15 cellular contexts compared by ENCODE assay signal in the genomic region with DNA sequence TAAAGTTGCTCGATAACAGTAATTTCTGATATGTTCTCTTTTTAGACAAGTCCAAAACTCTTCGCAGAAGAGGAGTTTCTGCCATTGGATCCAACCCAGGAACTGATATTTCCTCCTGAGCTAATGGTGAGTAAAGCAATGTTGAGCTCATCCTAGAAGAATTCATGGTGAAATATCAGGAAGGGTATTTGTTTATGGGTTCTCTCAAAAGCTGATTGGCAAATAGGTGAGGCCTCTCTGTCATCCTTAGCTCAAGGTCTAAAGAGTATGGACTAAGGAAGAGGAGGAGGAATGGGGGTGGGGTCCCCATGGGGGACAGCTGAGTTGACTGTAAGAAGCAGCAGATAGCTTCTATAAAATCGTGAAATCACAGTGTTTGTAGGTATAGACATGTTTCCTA. TPM values are rescaled to one million over a fixed set of nuclear protein-coding genes. Genes with fewer than 3 reads are reported as not detected.
A peak's percentile ranks its signal among the peaks of the same experiment; 100 is the strongest.
DNase-seq lines count a peak whose midpoint lies in the region; ATAC-seq and TF ChIP-seq lines count a peak whose summit lies in the region.
"Had no signal": no experiment of that assay in that cellular context is flagged by ENCODE, and none has a peak within 500 bp of the region (broad histone marks: within the 10 kb centered on the region; RNA-seq: fewer than 3 reads in every experiment).

No MANE protein-coding gene starts in this region.

- peak overlapping the region in 1 of 2 donors; percentile 55 for H3K4me3 Mint-ChIP-seq in CD14-positive monocyte
- H3K4me3 Mint-ChIP-seq: brain had no signal

- no peaks in the 10 kb centered on the region for H3K79me2 ChIP-seq in PC-9 (ENCODE audit: low read depth)

- peaks cover 9% of the 10 kb centered on the region for H3K9me3 ChIP-seq in PC-9 (ENCODE audit: insufficient read depth, low read depth)
- H3K9me3 ChIP-seq in esophagus squamous epithelium, result no peaks in the 10 kb centered on the region

- no peak for TF ChIP-seq POLR2A in esophagus squamous epithelium (IDR thresholded peaks at IDR 0.05)

- intact Hi-C loops in PC-9 (cut with micrococcal nuclease; ENCODE audit: unreplicated experiment) (no loop called here), left colon (cut with DNase I, micrococcal nuclease) (no loop called here), esophagus squamous epithelium (cut with DNase I) (no loop called here), CD14-positive monocyte (cut with micrococcal nuclease) (no loop called here)

- peak; percentile 27 for ATAC-seq in left colon
- ATAC-seq in GM21526 (IDR thresholded peaks at IDR 0.05; ENCODE audit: low FRiP score, unreplicated experiment), result no peak
- ATAC-seq: activated CD4-positive, CD25-positive, alpha-beta regulatory T cell treated with anti-CD3 and anti-CD28 coated beads, Interleukin-2, amount 50 U/mL, for 24 hours; stimulated activated naive CD8-positive, alpha-beta T cell treated with anti-CD3 and anti-CD28 coated beads, Interleukin-15, Interleukin-2, amounts not matched to agents 100 U/mL and 50 U/mL, for 24 hours had no signal

- peaks cover 33% of the 10 kb centered on the region for H3F3A ChIP-seq in PC-9 (ENCODE audit: insufficient read depth, low read depth)

- peaks cover 0 to 2% of the 10 kb centered on the region in 2 donors for H3K36me3 Mint-ChIP-seq in CD14-positive monocyte
- H3K36me3 Mint-ChIP-seq: brain had no signal

- H3K4me1 Mint-ChIP-seq in CD14-positive monocyte, result peaks cover 14% of the 10 kb centered on the region
- H3K4me1 Mint-ChIP-seq: brain had no signal

- WGBS in esophagus squamous epithelium, 2 donors, result 47 to 59% methylated on average over 3 of the region's 3 CpGs

- peak overlapping the region; percentile 68 for H3K27ac ChIP-seq in PC-9
- peak overlapping the region in 1 of 4 donors; percentile 17 for H3K27ac ChIP-seq in esophagus squamous epithelium
- H3K27ac ChIP-seq: C4-2B had no signal

- DNase-seq in Daoy (ENCODE audit: low read depth), result peak; percentile 54
- DNase-seq in PC-9, result peak; percentile 26 to 91
- peak; percentile 61 to 91 for DNase-seq in cardiac fibroblast (ENCODE audit: low read depth in 2 of 2)
- no peak for DNase-seq in left colon
- no peak for DNase-seq in NCI-H526 treated with DMSO at 0.1 percent for 48 hours (lab: John Stamatoyannopoulos, UW)
- no peak for DNase-seq in esophagus squamous epithelium (lab: John Stamatoyannopoulos, UW)
- DNase-seq in CD14-positive monocyte (ENCODE audit: low spot score), result no peak
- DNase-seq: NCI-H1417 treated with DMSO at 0.1 percent for 48 hours; NCI-H526; stimulated activated CD4-positive, alpha-beta T cell treated with anti-CD3 and anti-CD28 coated beads, Interleukin-4, amount 100 ng/mL, for 1 hour; stimulated activated naive CD8-positive, alpha-beta T cell treated with anti-CD3 and anti-CD28 coated beads, Interleukin-15, Interleukin-2, amounts not matched to agents 100 U/mL and 50 U/mL, for 24 hours had no signal

- H3K9me2 ChIP-seq in PC-9 (ENCODE audit: insufficient read depth), result no peaks in the 10 kb centered on the region

- peak overlapping the region; percentile 37 for H3K4me2 ChIP-seq in PC-9

- H3K9me3 Mint-ChIP-seq in CD14-positive monocyte, result peaks cover 0 to 2% (median 2%) of the 10 kb centered on the region in 7 donors

- POLR2A ChIA-PET in PC-9 (lab: Charles Lee; ENCODE audit: unreplicated experiment), result interaction anchor here (0.6 kb wide), 1 partner anchor 409 kb away, joined by 11 read pairs; no protein-coding TSS in a partner anchor

- H2AFZ ChIP-seq in PC-9, result no peak overlapping the region

- no peak overlapping the region for H3K27ac Mint-ChIP-seq in CD14-positive monocyte
- H3K27ac Mint-ChIP-seq: brain had no signal

- TF ChIP-seq CTCF in PC-9 (conservative IDR thresholded peaks at IDR 0.05) (no peak), cardiac fibroblast (IDR thresholded peaks at IDR 0.05; ENCODE audit: low read depth, low read length) (no peak), esophagus squamous epithelium (IDR thresholded peaks at IDR 0.05) (no peak), CD14-positive monocyte (IDR thresholded peaks at IDR 0.05) (no peak)

- H3K27me3 Mint-ChIP-seq in CD14-positive monocyte (ENCODE audit: low read depth in 3 of 3), result no peaks in the 10 kb centered on the region

- H3K4me1 ChIP-seq in PC-9 (replicated peaks; ENCODE audit: insufficient read depth) (peaks cover 64% of the 10 kb centered on the region), esophagus squamous epithelium (peaks cover 0 to 20% (median 0%) of the 10 kb centered on the region in 3 donors)

- CTCF ChIA-PET in PC-9 (lab: Charles Lee), result no interaction called here

- H3K4me3 ChIP-seq in PC-9 (no peak overlapping the region), cardiac fibroblast (replicated peaks in 1 of 2; ENCODE audit: low read depth in 2 of 2, low read length in 2 of 2) (no peak overlapping the region), esophagus squamous epithelium (no peak overlapping the region)

- no peaks in the 10 kb centered on the region for H3K36me3 ChIP-seq in PC-9 (ENCODE audit: low read depth)
- H3K36me3 ChIP-seq in esophagus squamous epithelium, result peaks cover 0 to 15% (median 0%) of the 10 kb centered on the region in 3 donors

- H4K20me1 ChIP-seq in PC-9 (ENCODE audit: insufficient read depth), result no peaks in the 10 kb centered on the region

- H3K27me3 ChIP-seq in PC-9 (ENCODE audit: insufficient read depth, low read depth) (no peaks in the 10 kb centered on the region), esophagus squamous epithelium (no peaks in the 10 kb centered on the region)

- BruUV-seq in PC-9 (replicated peaks; lab: Mats Ljungman, UMichigan), result no TSS peak

RNA-seq across cellular contexts. Expression of gene AOX1, which starts 18.2 kb away (rescaled TPM):
- total RNA-seq in Daoy (2014; rRNA removed; shearing (Covaris generic)), result 2.3 and 11.7 TPM in 2 replicates
- total RNA-seq in PC-9 (2021) (4.1 and 5.1 TPM in 2 replicates), left colon (1 to 10 TPM; 5.7 to 8.7 TPM), esophagus squamous epithelium (10 to 100 TPM in 2 of 4 donors, 1 to 10 TPM in 2; 3.2 to 69.4 (median 14.6) TPM)
- not detected for polyA plus RNA-seq in CD14-positive monocyte

Comparison
In these comparisons a context has a peak if more than half of its experiments do, and no peak if none do; other contexts are left out.
1. DNase-seq: peak in Daoy (single experiment), PC-9 (2 of 2) and cardiac fibroblast (2 of 2); none in left colon (0 of 2), NCI-H526 treated with DMSO at 0.1 percent for 48 hours (single experiment), esophagus squamous epithelium (single experiment) and CD14-positive monocyte (single experiment).